In the genomic region with DNA sequence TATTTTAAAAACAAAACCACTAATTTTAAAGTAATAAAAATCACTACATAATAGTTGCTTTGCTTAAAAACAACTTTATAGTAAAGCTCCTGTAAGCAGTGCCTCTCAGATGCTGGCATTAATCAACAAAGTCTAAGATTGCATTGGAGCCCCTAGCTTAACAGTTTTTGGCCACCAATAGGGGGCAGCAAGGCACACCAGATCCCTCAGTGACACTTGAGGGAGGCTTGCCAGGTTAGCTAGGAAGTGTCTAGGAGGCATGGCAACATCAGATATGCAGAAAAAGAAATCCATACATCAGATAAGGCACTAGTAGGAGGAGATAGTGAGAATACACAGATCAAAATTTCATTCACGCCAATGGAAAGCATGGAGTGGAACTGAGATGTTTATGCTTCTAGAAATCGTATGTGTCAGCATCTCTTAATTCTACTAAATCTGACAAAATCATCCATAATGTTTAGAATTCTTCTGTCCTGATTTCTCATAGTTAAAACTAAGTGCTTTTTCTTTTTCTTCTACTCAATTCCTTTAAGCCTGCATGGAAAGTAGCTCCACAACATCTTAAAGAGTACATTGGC, we compare ENCODE assay signal across 1 cellular context.
TF ChIP-seq lines count a peak whose summit lies in the region.

No MANE protein-coding gene starts in this region.

TF ChIP-seq in GM23338, 12 proteins besides CTCF, POLR2A, EP300 and RAD21 (continued from another document):
- TF ChIP-seq, protein P1, sequence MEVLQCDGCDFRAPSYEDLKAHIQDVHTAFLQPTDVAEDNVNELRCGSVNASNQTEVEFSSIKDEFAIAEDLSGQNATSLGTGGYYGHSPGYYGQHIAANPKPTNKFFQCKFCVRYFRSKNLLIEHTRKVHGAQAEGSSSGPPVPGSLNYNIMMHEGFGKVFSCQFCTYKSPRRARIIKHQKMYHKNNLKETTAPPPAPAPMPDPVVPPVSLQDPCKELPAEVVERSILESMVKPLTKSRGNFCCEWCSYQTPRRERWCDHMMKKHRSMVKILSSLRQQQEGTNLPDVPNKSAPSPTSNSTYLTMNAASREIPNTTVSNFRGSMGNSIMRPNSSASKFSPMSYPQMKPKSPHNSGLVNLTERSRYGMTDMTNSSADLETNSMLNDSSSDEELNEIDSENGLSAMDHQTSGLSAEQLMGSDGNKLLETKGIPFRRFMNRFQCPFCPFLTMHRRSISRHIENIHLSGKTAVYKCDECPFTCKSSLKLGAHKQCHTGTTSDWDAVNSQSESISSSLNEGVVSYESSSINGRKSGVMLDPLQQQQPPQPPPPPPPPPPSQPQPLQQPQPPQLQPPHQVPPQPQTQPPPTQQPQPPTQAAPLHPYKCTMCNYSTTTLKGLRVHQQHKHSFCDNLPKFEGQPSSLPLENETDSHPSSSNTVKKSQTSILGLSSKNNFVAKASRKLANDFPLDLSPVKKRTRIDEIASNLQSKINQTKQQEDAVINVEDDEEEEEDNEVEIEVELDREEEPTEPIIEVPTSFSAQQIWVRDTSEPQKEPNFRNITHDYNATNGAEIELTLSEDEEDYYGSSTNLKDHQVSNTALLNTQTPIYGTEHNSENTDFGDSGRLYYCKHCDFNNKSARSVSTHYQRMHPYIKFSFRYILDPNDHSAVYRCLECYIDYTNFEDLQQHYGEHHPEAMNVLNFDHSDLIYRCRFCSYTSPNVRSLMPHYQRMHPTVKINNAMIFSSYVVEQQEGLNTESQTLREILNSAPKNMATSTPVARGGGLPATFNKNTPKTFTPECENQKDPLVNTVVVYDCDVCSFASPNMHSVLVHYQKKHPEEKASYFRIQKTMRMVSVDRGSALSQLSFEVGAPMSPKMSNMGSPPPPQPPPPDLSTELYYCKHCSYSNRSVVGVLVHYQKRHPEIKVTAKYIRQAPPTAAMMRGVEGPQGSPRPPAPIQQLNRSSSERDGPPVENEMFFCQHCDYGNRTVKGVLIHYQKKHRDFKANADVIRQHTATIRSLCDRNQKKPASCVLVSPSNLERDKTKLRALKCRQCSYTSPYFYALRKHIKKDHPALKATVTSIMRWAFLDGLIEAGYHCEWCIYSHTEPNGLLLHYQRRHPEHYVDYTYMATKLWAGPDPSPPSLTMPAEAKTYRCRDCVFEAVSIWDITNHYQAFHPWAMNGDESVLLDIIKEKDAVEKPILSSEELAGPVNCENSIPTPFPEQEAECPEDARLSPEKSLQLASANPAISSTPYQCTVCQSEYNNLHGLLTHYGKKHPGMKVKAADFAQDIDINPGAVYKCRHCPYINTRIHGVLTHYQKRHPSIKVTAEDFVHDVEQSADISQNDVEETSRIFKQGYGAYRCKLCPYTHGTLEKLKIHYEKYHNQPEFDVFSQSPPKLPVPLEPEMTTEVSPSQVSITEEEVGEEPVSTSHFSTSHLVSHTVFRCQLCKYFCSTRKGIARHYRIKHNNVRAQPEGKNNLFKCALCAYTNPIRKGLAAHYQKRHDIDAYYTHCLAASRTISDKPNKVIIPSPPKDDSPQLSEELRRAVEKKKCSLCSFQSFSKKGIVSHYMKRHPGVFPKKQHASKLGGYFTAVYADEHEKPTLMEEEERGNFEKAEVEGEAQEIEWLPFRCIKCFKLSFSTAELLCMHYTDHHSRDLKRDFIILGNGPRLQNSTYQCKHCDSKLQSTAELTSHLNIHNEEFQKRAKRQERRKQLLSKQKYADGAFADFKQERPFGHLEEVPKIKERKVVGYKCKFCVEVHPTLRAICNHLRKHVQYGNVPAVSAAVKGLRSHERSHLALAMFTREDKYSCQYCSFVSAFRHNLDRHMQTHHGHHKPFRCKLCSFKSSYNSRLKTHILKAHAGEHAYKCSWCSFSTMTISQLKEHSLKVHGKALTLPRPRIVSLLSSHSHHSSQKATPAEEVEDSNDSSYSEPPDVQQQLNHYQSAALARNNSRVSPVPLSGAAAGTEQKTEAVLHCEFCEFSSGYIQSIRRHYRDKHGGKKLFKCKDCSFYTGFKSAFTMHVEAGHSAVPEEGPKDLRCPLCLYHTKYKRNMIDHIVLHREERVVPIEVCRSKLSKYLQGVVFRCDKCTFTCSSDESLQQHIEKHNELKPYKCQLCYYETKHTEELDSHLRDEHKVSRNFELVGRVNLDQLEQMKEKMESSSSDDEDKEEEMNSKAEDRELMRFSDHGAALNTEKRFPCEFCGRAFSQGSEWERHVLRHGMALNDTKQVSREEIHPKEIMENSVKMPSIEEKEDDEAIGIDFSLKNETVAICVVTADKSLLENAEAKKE (CRISPR knock-in tag; IDR thresholded peaks at IDR 0.05), result no peak
- TF ChIP-seq, protein P2, sequence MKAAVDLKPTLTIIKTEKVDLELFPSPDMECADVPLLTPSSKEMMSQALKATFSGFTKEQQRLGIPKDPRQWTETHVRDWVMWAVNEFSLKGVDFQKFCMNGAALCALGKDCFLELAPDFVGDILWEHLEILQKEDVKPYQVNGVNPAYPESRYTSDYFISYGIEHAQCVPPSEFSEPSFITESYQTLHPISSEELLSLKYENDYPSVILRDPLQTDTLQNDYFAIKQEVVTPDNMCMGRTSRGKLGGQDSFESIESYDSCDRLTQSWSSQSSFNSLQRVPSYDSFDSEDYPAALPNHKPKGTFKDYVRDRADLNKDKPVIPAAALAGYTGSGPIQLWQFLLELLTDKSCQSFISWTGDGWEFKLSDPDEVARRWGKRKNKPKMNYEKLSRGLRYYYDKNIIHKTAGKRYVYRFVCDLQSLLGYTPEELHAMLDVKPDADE (IDR thresholded peaks at IDR 0.05), result no peak
- TF ChIP-seq ZNF331 (CRISPR knock-in tag; IDR thresholded peaks at IDR 0.05; ENCODE audit: low read depth) (no peak), STAT1 (IDR thresholded peaks at IDR 0.05; ENCODE audit: unreplicated experiment) (no peak), EZH2phosphoT487 (IDR thresholded peaks at IDR 0.05; ENCODE audit: unreplicated experiment) (no peak)
TF ChIP-seq in GM23338: peak in this region for 0.
